17 cellular contexts compared by ENCODE assay signal in the genomic region with DNA sequence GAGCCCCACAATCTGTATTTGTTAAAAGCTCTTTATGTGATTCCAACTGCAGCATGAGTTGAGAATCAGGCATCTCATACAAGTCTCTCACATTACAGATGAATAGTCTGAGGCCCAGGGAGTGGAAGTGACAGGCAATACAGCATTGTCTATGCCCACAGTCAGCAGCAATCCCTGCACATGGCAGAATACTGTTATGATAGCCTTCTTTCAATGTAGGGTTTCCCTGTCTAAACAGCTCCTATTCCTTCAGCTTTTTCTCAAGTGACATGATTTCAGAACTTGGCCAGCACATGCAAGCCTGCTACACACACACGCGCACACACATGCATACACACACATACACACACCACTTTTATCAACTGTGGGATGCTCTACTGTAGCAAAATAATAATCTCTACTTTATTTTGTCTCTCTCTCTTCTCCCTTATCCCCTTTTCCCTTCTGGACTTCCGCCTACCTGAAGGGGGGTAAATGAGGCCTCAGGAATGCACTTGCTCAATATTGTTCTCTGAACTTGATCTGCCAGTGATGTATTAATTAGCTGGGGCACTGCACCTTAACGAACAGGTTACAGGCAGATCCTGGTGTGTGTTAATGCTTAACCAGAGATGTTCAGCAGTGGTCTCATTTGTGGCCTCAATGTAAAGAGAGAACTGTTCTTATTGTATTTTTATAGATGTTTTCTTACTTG.
DNase-seq lines count a peak whose midpoint lies in the region; ATAC-seq and TF ChIP-seq lines count a peak whose summit lies in the region.
"Had no signal": no experiment of that assay in that cellular context is flagged by ENCODE, and none has a peak within 500 bp of the region (broad histone marks: within the 10 kb centered on the region; RNA-seq: fewer than 3 reads in every experiment).

No MANE protein-coding gene starts in this region.

- no peak for ATAC-seq in HG03039 (IDR thresholded peaks at IDR 0.05; ENCODE audit: unreplicated experiment)
- ATAC-seq in GM21529 (IDR thresholded peaks at IDR 0.05; ENCODE audit: unreplicated experiment), result no peak
- ATAC-seq: A549; activated T-cell treated with anti-CD3 and anti-CD28 coated beads, Interleukin-2, amount 50 U/mL, for 4 hours; Right ventricle myocardium inferior had no signal

- peaks cover 3% of the 10 kb centered on the region for H3K9me3 Mint-ChIP-seq in activated naive CD8-positive, alpha-beta T cell (ENCODE audit: low read depth)
- H3K9me3 Mint-ChIP-seq in activated naive CD8-positive, alpha-beta T cell treated with anti-CD3 and anti-CD28 coated beads for 36 hours, result peaks cover 6% of the 10 kb centered on the region

- peaks cover 14% of the 10 kb centered on the region for H3K4me1 Mint-ChIP-seq in activated naive CD8-positive, alpha-beta T cell (ENCODE audit: low read depth)
- peaks cover 35% of the 10 kb centered on the region for H3K4me1 Mint-ChIP-seq in activated naive CD8-positive, alpha-beta T cell treated with anti-CD3 and anti-CD28 coated beads for 36 hours

- peak overlapping the region; percentile 70 for H3K27ac ChIP-seq in VCaP
- H3K27ac ChIP-seq: A549, adrenal gland had no signal

- no peak for DNase-seq in activated naive CD8-positive, alpha-beta T cell treated with anti-CD3 and anti-CD28 coated beads for 36 hours
- DNase-seq in medulla oblongata (ENCODE audit: extremely low spot score) (peak; percentile 41), NCI-H345 (lab: John Stamatoyannopoulos, UW) (no peak), C1 segment of cervical spinal cord (lab: John Stamatoyannopoulos, UW) (no peak)
- DNase-seq: activated CD4-positive, alpha-beta T cell treated with anti-CD3 and anti-CD28 coated beads for 4 hours; activated T-cell treated with anti-CD3 and anti-CD28 coated beads, Interleukin-2, amount 50 U/mL, for 4 hours; adrenal gland; GDM1; stimulated activated CD4-positive, alpha-beta T cell treated with anti-CD3 and anti-CD28 coated beads, Interleukin-1b, Interleukin-23, amount 100 ng/mL, for 48 hours; upper lobe of left lung had no signal

- no peak for TF ChIP-seq CTCF in VCaP (conservative IDR thresholded peaks at IDR 0.05)

- no peak overlapping the region for H3K4me3 Mint-ChIP-seq in activated naive CD8-positive, alpha-beta T cell
- no peak overlapping the region for H3K4me3 Mint-ChIP-seq in activated naive CD8-positive, alpha-beta T cell treated with anti-CD3 and anti-CD28 coated beads for 36 hours
- H3K4me3 Mint-ChIP-seq: activated T-cell treated with anti-CD3 and anti-CD28 coated beads, Interleukin-2, amount 50 U/mL, for 4 hours; T-helper 2 cell treated with Interferon-gamma antibody and Interleukin-4, amounts not matched to agents 5 μg/mL and 100 μg/mL, for 36 hours had no signal

- H3K27ac Mint-ChIP-seq in activated naive CD8-positive, alpha-beta T cell, result peak overlapping the region; percentile 18
- H3K27ac Mint-ChIP-seq in activated naive CD8-positive, alpha-beta T cell treated with anti-CD3 and anti-CD28 coated beads for 36 hours, result no peak overlapping the region
- H3K27ac Mint-ChIP-seq: T-helper 2 cell treated with Interferon-gamma antibody and Interleukin-4, amounts not matched to agents 5 μg/mL and 100 μg/mL, for 36 hours had no signal

- H3K36me3 Mint-ChIP-seq in activated naive CD8-positive, alpha-beta T cell, result peaks cover 3% of the 10 kb centered on the region
- H3K36me3 Mint-ChIP-seq in activated naive CD8-positive, alpha-beta T cell treated with anti-CD3 and anti-CD28 coated beads for 36 hours, result peaks cover 11% of the 10 kb centered on the region

- H3K27me3 Mint-ChIP-seq in activated naive CD8-positive, alpha-beta T cell, result no peaks in the 10 kb centered on the region
- H3K27me3 Mint-ChIP-seq in activated naive CD8-positive, alpha-beta T cell treated with anti-CD3 and anti-CD28 coated beads for 36 hours, result peaks cover 20% of the 10 kb centered on the region
